Comparison of ENCODE assay signal across 22 cellular contexts in the genomic region with DNA sequence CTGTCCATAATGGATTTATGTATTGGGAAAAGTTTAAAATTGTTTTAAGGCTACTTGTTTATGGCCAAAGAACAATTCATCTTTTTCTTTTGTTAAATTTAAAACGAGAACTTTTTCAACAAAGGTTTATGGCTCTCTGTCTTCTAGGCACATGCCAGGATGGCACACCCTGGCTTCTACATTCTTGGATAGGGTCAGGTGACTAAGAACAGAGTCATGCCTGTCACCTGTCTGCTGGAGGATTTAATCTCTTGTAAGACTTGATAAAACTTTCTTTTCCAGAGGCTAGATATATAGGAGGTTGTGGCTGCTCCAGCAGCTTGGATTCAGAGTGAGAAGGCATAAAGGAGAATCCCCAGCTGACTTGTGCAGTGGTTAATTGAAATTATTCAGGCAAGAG.
DNase-seq lines count a peak whose midpoint lies in the region; ATAC-seq and TF ChIP-seq lines count a peak whose summit lies in the region.
"Had no signal": no experiment of that assay in that cellular context is flagged by ENCODE, and none has a peak within 500 bp of the region (broad histone marks: within the 10 kb centered on the region; RNA-seq: fewer than 3 reads in every experiment).

No MANE protein-coding gene starts in this region.

- no peak overlapping the region for H3K27ac ChIP-seq in mammary epithelial cell (ENCODE audit: insufficient read depth, low read depth, low read length)
- H3K27ac ChIP-seq in foreskin keratinocyte = no peak overlapping the region
- H3K27ac ChIP-seq in testis = no peak overlapping the region
- H3K27ac ChIP-seq: A549; BLaER1 treated with 17β-estradiol and CSF1 and Interleukin-3, amounts not matched to agents 10 nM and 100 nM; GM23248 had no signal

- BruUV-seq in mammary epithelial cell (replicated peaks; lab: Mats Ljungman, UMichigan) = no TSS peak

- H3K4me3 ChIP-seq in mammary epithelial cell (replicated peaks in 1 of 3; ENCODE audit: insufficient read depth in 1 of 3, low read depth in 2 of 3, low read length in 3 of 3) (no peak overlapping the region), testis (no peak overlapping the region), HAP-1 (no peak overlapping the region)
- H3K4me3 ChIP-seq: A549; BLaER1 treated with 17β-estradiol and CSF1 and Interleukin-3, amounts not matched to agents 10 nM and 100 nM; GM12878; GM23248 had no signal

- no peak overlapping the region for H2AFZ ChIP-seq in mammary epithelial cell (ENCODE audit: low read depth, low read length)
- H2AFZ ChIP-seq: GM23248 had no signal

- H3K4me1 ChIP-seq in mammary epithelial cell (ENCODE audit: insufficient read depth, low read length) = peaks cover 12% of the 10 kb centered on the region
- H3K4me1 ChIP-seq in foreskin keratinocyte = peaks cover 20% of the 10 kb centered on the region
- no peaks in the 10 kb centered on the region for H3K4me1 ChIP-seq in testis
- H3K4me1 ChIP-seq in HAP-1 = no peaks in the 10 kb centered on the region
- H3K4me1 ChIP-seq: A549; BE2C; BLaER1 treated with 17β-estradiol and CSF1 and Interleukin-3, amounts not matched to agents 10 nM and 100 nM had no signal

- intact Hi-C loops in mammary epithelial cell (cut with micrococcal nuclease) (loop anchor here (10.0 kb wide), 1 partner anchor 335 kb away; no protein-coding TSS in a partner anchor), testis (cut with DNase I; ENCODE audit: low total_unique reads) (no loop called here)

- dilution Hi-C loops in mammary epithelial cell (cut with HindIII; ENCODE audit: low sequenced_read_pairs) = no loop called here

- no peak for TF ChIP-seq POLR2A in testis (IDR thresholded peaks at IDR 0.05)

- peak; percentile 88 for ATAC-seq in foreskin keratinocyte
- ATAC-seq: A549, GM12878, HCT116 had no signal

- no peaks in the 10 kb centered on the region for H3K27me3 ChIP-seq in mammary epithelial cell (ENCODE audit: insufficient read depth, low read length)
- no peaks in the 10 kb centered on the region for H3K27me3 ChIP-seq in foreskin keratinocyte
- no peaks in the 10 kb centered on the region for H3K27me3 ChIP-seq in testis
- no peaks in the 10 kb centered on the region for H3K27me3 ChIP-seq in HAP-1 (ENCODE audit: low read depth)
- H3K27me3 ChIP-seq: BE2C; BLaER1 treated with 17β-estradiol and CSF1 and Interleukin-3, amounts not matched to agents 10 nM and 100 nM had no signal

- 56% methylated on average over 1 of the region's 1 CpG for WGBS in mammary epithelial cell (ENCODE audit: low coverage, missing lambda C conversion rate)
- 65 to 77% methylated on average over 1 of the region's 1 CpG for WGBS in testis, 2 donors

- no peaks in the 10 kb centered on the region for H4K20me1 ChIP-seq in mammary epithelial cell (ENCODE audit: insufficient read depth, low read length)
- H4K20me1 ChIP-seq: BLaER1 treated with 17β-estradiol and CSF1 and Interleukin-3, amounts not matched to agents 10 nM and 100 nM had no signal

- no peak for TF ChIP-seq CTCF in mammary epithelial cell (conservative IDR thresholded peaks at IDR 0.05 in 1 of 2, IDR thresholded peaks at IDR 0.05 in 1 of 2; ENCODE audit: extremely low read depth in 1 of 2, insufficient read depth in 1 of 2, low read depth in 1 of 2, low read length in 2 of 2)
- TF ChIP-seq CTCF in foreskin keratinocyte (conservative IDR thresholded peaks at IDR 0.05) = no peak
- no peak for TF ChIP-seq CTCF in testis (IDR thresholded peaks at IDR 0.05)

- H3K4me2 ChIP-seq in mammary epithelial cell (ENCODE audit: insufficient read depth, low read depth, low read length) = no peak overlapping the region
- H3K4me2 ChIP-seq: A549; BLaER1 treated with 17β-estradiol and CSF1 and Interleukin-3, amounts not matched to agents 10 nM and 100 nM had no signal

- CTCF ChIA-PET in mammary epithelial cell (lab: Charles Lee; ENCODE audit: low non-redundant PET) = interaction anchor here (0.5 kb wide), 1 partner anchor 237 kb away, joined by 3 read pairs; no protein-coding TSS in a partner anchor

- no peak overlapping the region for H3K9ac ChIP-seq in mammary epithelial cell (ENCODE audit: insufficient read depth, low read length)
- H3K9ac ChIP-seq: BLaER1 treated with 17β-estradiol and CSF1 and Interleukin-3, amounts not matched to agents 10 nM and 100 nM; GM23248 had no signal

- H3K9me3 ChIP-seq in mammary epithelial cell (replicated peaks; ENCODE audit: insufficient read depth, low read length) (peaks cover 3% of the 10 kb centered on the region), testis (no peaks in the 10 kb centered on the region), HAP-1 (no peaks in the 10 kb centered on the region)
- H3K9me3 ChIP-seq: A549, BE2C had no signal

- H3K79me2 ChIP-seq in mammary epithelial cell (ENCODE audit: insufficient read depth, low read length) = no peaks in the 10 kb centered on the region

- peak; percentile 26 for DNase-seq in LoVo (ENCODE audit: low spot score)
- DNase-seq in mammary epithelial cell = peak; percentile 17
- DNase-seq in foreskin keratinocyte = peak in 1 of 2 donors; percentile 60
- no peak for DNase-seq in testis
- no peak for DNase-seq in HAP-1 (ENCODE audit: low spot score in 2 of 2)
- no peak for DNase-seq in NCI-H446 (lab: John Stamatoyannopoulos, UW)
- DNase-seq: 8988T; ACHN; AML-193; BE2C; CD4-positive, alpha-beta T cell; CD8-positive, alpha-beta memory T cell; DMS 273 treated with DMSO at 0.1 percent for 48 hours; DMS79; EL; GDM1; GM23248; H7 had no signal

- in situ Hi-C loops in mammary epithelial cell (cut with MboI; ENCODE audit: low sequenced_read_pairs in 2 of 2) = no loop called here
- in situ Hi-C loops in HAP-1 (cut with MboI; ENCODE audit: low sequenced_read_pairs) = no loop called here

- H3K36me3 ChIP-seq in mammary epithelial cell (ENCODE audit: insufficient read depth, low read length) (no peaks in the 10 kb centered on the region), testis (ENCODE audit: low read depth, missing control alignments) (no peaks in the 10 kb centered on the region), HAP-1 (replicated peaks) (no peaks in the 10 kb centered on the region)
- H3K36me3 ChIP-seq: BE2C; BLaER1 treated with 17β-estradiol and CSF1 and Interleukin-3, amounts not matched to agents 10 nM and 100 nM had no signal

Comparison
In these comparisons a context has a peak if more than half of its experiments do, and no peak if none do; other contexts are left out.
1. DNase-seq: peak in LoVo (single experiment) and mammary epithelial cell (single experiment); none in testis (single experiment), HAP-1 (0 of 2) and NCI-H446 (0 of 2).